ENCODE assay signal across 13 cellular contexts in genomic region chr17:81901167-81902022, GRCh38. TPM values are rescaled to one million over a fixed set of nuclear protein-coding genes. Genes with fewer than 3 reads are reported as not detected.
DNase-seq lines count a peak whose midpoint lies in the region; ATAC-seq and TF ChIP-seq lines count a peak whose summit lies in the region.
"Had no signal": no experiment of that assay in that cellular context is flagged by ENCODE, and none has a peak within 500 bp of the region (broad histone marks: within the 10 kb centered on the region; RNA-seq: fewer than 3 reads in every experiment).

No MANE protein-coding gene starts in this region.

- peaks cover 5% of the 10 kb centered on the region for H3K27me3 Mint-ChIP-seq in activated naive CD8-positive, alpha-beta T cell
- H3K27me3 Mint-ChIP-seq in activated naive CD8-positive, alpha-beta T cell treated with anti-CD3 and anti-CD28 coated beads for 36 hours, result peaks cover 9% of the 10 kb centered on the region
- H3K27me3 Mint-ChIP-seq in central memory CD8-positive, alpha-beta T cell, result peaks cover 12% of the 10 kb centered on the region
- peaks cover 17% of the 10 kb centered on the region for H3K27me3 Mint-ChIP-seq in mesothelial cell of epicardium (ENCODE audit: low read depth)

- H3K36me3 Mint-ChIP-seq in activated naive CD8-positive, alpha-beta T cell, result peaks cover 8% of the 10 kb centered on the region
- peaks cover 15% of the 10 kb centered on the region for H3K36me3 Mint-ChIP-seq in activated naive CD8-positive, alpha-beta T cell treated with anti-CD3 and anti-CD28 coated beads for 36 hours
- peaks cover 18% of the 10 kb centered on the region for H3K36me3 Mint-ChIP-seq in central memory CD8-positive, alpha-beta T cell (ENCODE audit: insufficient read depth)
- H3K36me3 Mint-ChIP-seq in mesothelial cell of epicardium, result peaks cover 10% of the 10 kb centered on the region

- DNase-seq in activated naive CD8-positive, alpha-beta T cell treated with anti-CD3 and anti-CD28 coated beads for 36 hours, result no peak
- no peak for DNase-seq in central memory CD8-positive, alpha-beta T cell (ENCODE audit: low spot score in 2 of 2)
- DNase-seq in mesothelial cell of epicardium (ENCODE audit: low spot score in 2 of 2, unreplicated experiment in 2 of 2) (no peak), upper lobe of left lung (peak in 1 of 2 donors; percentile 36), superior temporal gyrus (ENCODE audit: extremely low spot score) (no peak)
- DNase-seq: left cardiac atrium, NCI-H1930, SIG-M5 had no signal

- peaks cover 7% of the 10 kb centered on the region for H3K4me1 Mint-ChIP-seq in activated naive CD8-positive, alpha-beta T cell (ENCODE audit: low read depth)
- peaks cover 2% of the 10 kb centered on the region for H3K4me1 Mint-ChIP-seq in activated naive CD8-positive, alpha-beta T cell treated with anti-CD3 and anti-CD28 coated beads for 36 hours
- H3K4me1 Mint-ChIP-seq in central memory CD8-positive, alpha-beta T cell, result no peaks in the 10 kb centered on the region
- H3K4me1 Mint-ChIP-seq in mesothelial cell of epicardium, result no peaks in the 10 kb centered on the region

- no peaks in the 10 kb centered on the region for H3K27me3 ChIP-seq in upper lobe of left lung

- H3K27ac ChIP-seq in upper lobe of left lung, result no peak overlapping the region
- H3K27ac ChIP-seq: BLaER1 treated with 17β-estradiol and CSF1 and Interleukin-3, amounts not matched to agents 10 nM and 100 nM had no signal

- peak overlapping the region; percentile 44 for H3K4me3 Mint-ChIP-seq in activated naive CD8-positive, alpha-beta T cell
- H3K4me3 Mint-ChIP-seq in activated naive CD8-positive, alpha-beta T cell treated with anti-CD3 and anti-CD28 coated beads for 36 hours, result no peak overlapping the region
- H3K4me3 Mint-ChIP-seq in central memory CD8-positive, alpha-beta T cell, result peak overlapping the region; percentile 41
- H3K4me3 Mint-ChIP-seq in mesothelial cell of epicardium, result peak overlapping the region; percentile 16

- WGBS in upper lobe of left lung, 2 donors, result 84 to 87% methylated on average over 7 to 12 of the region's 21 CpGs

- peaks cover 12 to 22% (median 14%) of the 10 kb centered on the region in 4 donors for H3K4me1 ChIP-seq in upper lobe of left lung

- TF ChIP-seq EP300 in upper lobe of left lung (IDR thresholded peaks at IDR 0.05), result no peak

- H3K36me3 ChIP-seq in upper lobe of left lung, result peaks cover 6 to 71% (median 54%) of the 10 kb centered on the region in 4 donors

- TF ChIP-seq CTCF in mesothelial cell of epicardium (IDR thresholded peaks at IDR 0.05; ENCODE audit: unreplicated experiment) (no peak), upper lobe of left lung (IDR thresholded peaks at IDR 0.05) (no peak)

- peak overlapping the region in 3 of 4 donors; percentile 38 to 46 (median 42) for H3K4me3 ChIP-seq in upper lobe of left lung

- no peak overlapping the region for H3K27ac Mint-ChIP-seq in activated naive CD8-positive, alpha-beta T cell
- no peak overlapping the region for H3K27ac Mint-ChIP-seq in activated naive CD8-positive, alpha-beta T cell treated with anti-CD3 and anti-CD28 coated beads for 36 hours
- H3K27ac Mint-ChIP-seq in central memory CD8-positive, alpha-beta T cell (ENCODE audit: low read depth), result no peak overlapping the region
- H3K27ac Mint-ChIP-seq in mesothelial cell of epicardium, result no peak overlapping the region

- ATAC-seq in central memory CD8-positive, alpha-beta T cell (replicated peaks; ENCODE audit: extremely low read depth, poor library complexity, severe bottlenecking), result no peak
- ATAC-seq in upper lobe of left lung (ENCODE audit: low FRiP score in 2 of 2), result no peak
- ATAC-seq in GM21381 (IDR thresholded peaks at IDR 0.05; ENCODE audit: unreplicated experiment), result no peak
- no peak for ATAC-seq in GM18870 (IDR thresholded peaks at IDR 0.05; ENCODE audit: unreplicated experiment)

- H3K9me3 ChIP-seq in upper lobe of left lung, result no peaks in the 10 kb centered on the region
- H3K9me3 ChIP-seq: BLaER1 treated with 17β-estradiol and CSF1 and Interleukin-3, amounts not matched to agents 10 nM and 100 nM had no signal

- no peak for TF ChIP-seq POLR2A in upper lobe of left lung (IDR thresholded peaks at IDR 0.05)

- no peaks in the 10 kb centered on the region for H3K9me3 Mint-ChIP-seq in activated naive CD8-positive, alpha-beta T cell (ENCODE audit: low read depth)
- H3K9me3 Mint-ChIP-seq in activated naive CD8-positive, alpha-beta T cell treated with anti-CD3 and anti-CD28 coated beads for 36 hours, result no peaks in the 10 kb centered on the region
- no peaks in the 10 kb centered on the region for H3K9me3 Mint-ChIP-seq in central memory CD8-positive, alpha-beta T cell
- H3K9me3 Mint-ChIP-seq in mesothelial cell of epicardium, result no peaks in the 10 kb centered on the region

RNA-seq across cellular contexts. Expression of gene NPB, which starts 0.6 kb away (rescaled TPM):
- total RNA-seq in activated naive CD8-positive, alpha-beta T cell treated with anti-CD3 and anti-CD28 coated beads for 36 hours, result under 1 TPM in 1 of 2 experiments, not detected in 1; 0.47 TPM
- total RNA-seq in mesothelial cell of epicardium (0.75 to 1.7 TPM (median 1.2 TPM) in 3 replicates), upper lobe of left lung (1 to 10 TPM in 1 of 6 donors, under 1 TPM in 2, not detected in 3; 0.37 to 1.8 (median 0.94) TPM)
- total RNA-seq: dermis microvascular lymphatic vessel endothelial cell had no signal

RNA-seq across cellular contexts. Expression of gene PCYT2, which starts 9.8 kb away (rescaled TPM):
- total RNA-seq in activated naive CD8-positive, alpha-beta T cell treated with anti-CD3 and anti-CD28 coated beads for 36 hours, result 10 to 100 TPM; 20.8 to 21.4 TPM
- total RNA-seq in mesothelial cell of epicardium (16.8 to 20.5 TPM (median 17.5 TPM) in 3 replicates), upper lobe of left lung (10 to 100 TPM; 29.1 to 63.1 (median 52.2) TPM)

RNA-seq across cellular contexts. Expression of gene ANAPC11, which starts 9.9 kb away (rescaled TPM):
- 100 to 1,000 TPM; 119 to 126 TPM for total RNA-seq in activated naive CD8-positive, alpha-beta T cell treated with anti-CD3 and anti-CD28 coated beads for 36 hours
- total RNA-seq in mesothelial cell of epicardium (103 to 115 TPM (median 108 TPM) in 3 replicates), upper lobe of left lung (100 to 1,000 TPM in 3 of 6 donors, 10 to 100 TPM in 3; 24.1 to 138 (median 99.2) TPM)

RNA-seq across cellular contexts. Expression of gene ALYREF, which starts 10.0 kb away (rescaled TPM):
- 100 to 1,000 TPM; 306 to 311 TPM for total RNA-seq in activated naive CD8-positive, alpha-beta T cell treated with anti-CD3 and anti-CD28 coated beads for 36 hours
- 78.5 to 86.1 TPM (median 79.5 TPM) in 3 replicates for total RNA-seq in mesothelial cell of epicardium
- 10 to 100 TPM; 43.0 to 71.0 (median 60.1) TPM for total RNA-seq in upper lobe of left lung

RNA-seq across cellular contexts. Expression of gene SIRT7, which starts 16.6 kb away (rescaled TPM):
- 10 to 100 TPM; 27.3 to 30.1 TPM for total RNA-seq in activated naive CD8-positive, alpha-beta T cell treated with anti-CD3 and anti-CD28 coated beads for 36 hours
- total RNA-seq in mesothelial cell of epicardium, result 18.9 to 22.6 TPM (median 21.3 TPM) in 3 replicates
- total RNA-seq in upper lobe of left lung, result 10 to 100 TPM; 35.7 to 87.0 (median 39.7) TPM
